In genomic region chr11:134522782-134523570, GRCh38 we compare ENCODE assay signal across 18 cellular contexts.
DNase-seq lines count a peak whose midpoint lies in the region; ATAC-seq and TF ChIP-seq lines count a peak whose summit lies in the region.
"Had no signal": no experiment of that assay in that cellular context is flagged by ENCODE, and none has a peak within 500 bp of the region (broad histone marks: within the 10 kb centered on the region; RNA-seq: fewer than 3 reads in every experiment).

No MANE protein-coding gene starts in this region.

- H3K27me3 ChIP-seq in lower lobe of right lung (ENCODE audit: low read depth) (no peaks in the 10 kb centered on the region), sigmoid colon (no peaks in the 10 kb centered on the region)

- H3K27ac Mint-ChIP-seq in brain: peak overlapping the region in 3 of 5 experiments; percentile 38 to 87 (median 67)
- no peak overlapping the region for H3K27ac Mint-ChIP-seq in activated naive CD4-positive, alpha-beta T cell treated with anti-CD3 and anti-CD28 coated beads for 36 hours
- no peak overlapping the region for H3K27ac Mint-ChIP-seq in activated naive CD8-positive, alpha-beta T cell treated with anti-CD3 and anti-CD28 coated beads for 36 hours

- intact Hi-C loops in lower lobe of right lung (cut with DNase I) (no loop called here), sigmoid colon (cut with DNase I) (no loop called here)
- intact Hi-C loops in activated naive CD4-positive, alpha-beta T cell treated with anti-CD3 and anti-CD28 coated beads for 36 hours (cut with micrococcal nuclease): no loop called here

- peaks cover 0 to 8% (median 0%) of the 10 kb centered on the region in 5 experiments for H3K9me3 Mint-ChIP-seq in brain
- peaks cover 5% of the 10 kb centered on the region for H3K9me3 Mint-ChIP-seq in activated naive CD4-positive, alpha-beta T cell treated with anti-CD3 and anti-CD28 coated beads for 36 hours
- no peaks in the 10 kb centered on the region for H3K9me3 Mint-ChIP-seq in activated naive CD8-positive, alpha-beta T cell treated with anti-CD3 and anti-CD28 coated beads for 36 hours

- in situ Hi-C loops in GM13976 (cut with MboI; ENCODE audit: low sequenced_read_pairs, unreplicated experiment): no loop called here

- CTCF ChIA-PET in activated naive CD4-positive, alpha-beta T cell treated with anti-CD3 and anti-CD28 coated beads for 36 hours (lab: Charles Lee): no interaction called here

- no peak for TF ChIP-seq POLR2A in sigmoid colon (IDR thresholded peaks at IDR 0.05)

- H3K9me3 ChIP-seq in lower lobe of right lung: no peaks in the 10 kb centered on the region
- no peaks in the 10 kb centered on the region for H3K9me3 ChIP-seq in sigmoid colon

- H3K27ac ChIP-seq in lower lobe of right lung (no peak overlapping the region), sigmoid colon (no peak overlapping the region)
- H3K27ac ChIP-seq: C4-2B, KMS-11 had no signal

- TF ChIP-seq CTCF in brain (conservative IDR thresholded peaks at IDR 0.05) (no peak), lower lobe of right lung (IDR thresholded peaks at IDR 0.05) (no peak), sigmoid colon (IDR thresholded peaks at IDR 0.05) (no peak), GM13976 (IDR thresholded peaks at IDR 0.05; ENCODE audit: borderline replicate concordance, control extremely low read depth, extremely low read depth, insufficient read depth, missing control alignments) (no peak)

- peaks cover 8% of the 10 kb centered on the region for H3K27me3 Mint-ChIP-seq in brain
- peaks cover 5% of the 10 kb centered on the region for H3K27me3 Mint-ChIP-seq in activated naive CD4-positive, alpha-beta T cell treated with anti-CD3 and anti-CD28 coated beads for 36 hours (ENCODE audit: low read depth)
- no peaks in the 10 kb centered on the region for H3K27me3 Mint-ChIP-seq in activated naive CD8-positive, alpha-beta T cell treated with anti-CD3 and anti-CD28 coated beads for 36 hours

- H3K4me1 ChIP-seq in lower lobe of right lung: no peaks in the 10 kb centered on the region
- H3K4me1 ChIP-seq in sigmoid colon: no peaks in the 10 kb centered on the region

- H3K36me3 ChIP-seq in lower lobe of right lung (no peaks in the 10 kb centered on the region), sigmoid colon (no peaks in the 10 kb centered on the region)

- no peak for TF ChIP-seq EP300 in sigmoid colon (IDR thresholded peaks at IDR 0.05)

- no peak for ATAC-seq in lower lobe of right lung
- ATAC-seq: GM12878 had no signal

- H3K4me3 ChIP-seq in lower lobe of right lung (no peak overlapping the region), sigmoid colon (no peak overlapping the region)
- H3K4me3 ChIP-seq: GM12878 had no signal

- no peaks in the 10 kb centered on the region for H3K36me3 Mint-ChIP-seq in brain
- no peaks in the 10 kb centered on the region for H3K36me3 Mint-ChIP-seq in activated naive CD4-positive, alpha-beta T cell treated with anti-CD3 and anti-CD28 coated beads for 36 hours (ENCODE audit: low read depth)
- H3K36me3 Mint-ChIP-seq in activated naive CD8-positive, alpha-beta T cell treated with anti-CD3 and anti-CD28 coated beads for 36 hours: no peaks in the 10 kb centered on the region

- 76 to 77% methylated on average over 26 to 33 of the region's 33 CpGs for WGBS in sigmoid colon, 2 donors

- H3K4me3 Mint-ChIP-seq in brain: no peak overlapping the region
- H3K4me3 Mint-ChIP-seq in activated naive CD4-positive, alpha-beta T cell treated with anti-CD3 and anti-CD28 coated beads for 36 hours: no peak overlapping the region
- H3K4me3 Mint-ChIP-seq in activated naive CD8-positive, alpha-beta T cell treated with anti-CD3 and anti-CD28 coated beads for 36 hours: no peak overlapping the region

- H3K4me1 Mint-ChIP-seq in brain: peaks cover 61% of the 10 kb centered on the region
- no peaks in the 10 kb centered on the region for H3K4me1 Mint-ChIP-seq in activated naive CD4-positive, alpha-beta T cell treated with anti-CD3 and anti-CD28 coated beads for 36 hours (ENCODE audit: low read depth)
- H3K4me1 Mint-ChIP-seq in activated naive CD8-positive, alpha-beta T cell treated with anti-CD3 and anti-CD28 coated beads for 36 hours: no peaks in the 10 kb centered on the region

- DNase-seq in ELF-1 (ENCODE audit: low read depth, low spot score) (peak; percentile 53), lower lobe of right lung (peak; percentile 15), sigmoid colon (peak; percentile 40), GM13976 (ENCODE audit: low spot score) (no peak)
- DNase-seq in activated naive CD4-positive, alpha-beta T cell treated with anti-CD3 and anti-CD28 coated beads for 36 hours: no peak
- no peak for DNase-seq in activated naive CD8-positive, alpha-beta T cell treated with anti-CD3 and anti-CD28 coated beads for 36 hours
- DNase-seq: GDM1, GOT3, MV-4-11, NCI-H1417, NCI-H187 treated with DMSO at 0.1 percent for 48 hours, NCI-H345, NCI-H524 treated with DMSO at 0.1 percent for 48 hours, SIG-M5 had no signal

Comparison
In these comparisons a context has a peak if more than half of its experiments do, and no peak if none do; other contexts are left out.
1. DNase-seq: peak in ELF-1 (single experiment), lower lobe of right lung (single experiment) and sigmoid colon (single experiment); none in activated naive CD4-positive, alpha-beta T cell treated with anti-CD3 and anti-CD28 coated beads for 36 hours (single experiment), GM13976 (single experiment) and activated naive CD8-positive, alpha-beta T cell treated with anti-CD3 and anti-CD28 coated beads for 36 hours (single experiment).
2. H3K27ac Mint-ChIP-seq: peak in brain (3 of 5); none in activated naive CD4-positive, alpha-beta T cell treated with anti-CD3 and anti-CD28 coated beads for 36 hours (single experiment) and activated naive CD8-positive, alpha-beta T cell treated with anti-CD3 and anti-CD28 coated beads for 36 hours (single experiment).